In genomic region chr6:31158140-31158862, GRCh38 we compare ENCODE assay signal across 8 cellular contexts. TPM values are rescaled to one million over a fixed set of nuclear protein-coding genes. Genes with fewer than 3 reads are reported as not detected.
DNase-seq lines count a peak whose midpoint lies in the region; ATAC-seq and TF ChIP-seq lines count a peak whose summit lies in the region.

Gene TCF19 (plus strand): TSS chr6:31158589. CDS start chr6:31159470, 881 bp downstream.

- H3K36me3 ChIP-seq in parathyroid adenoma (ENCODE audit: control insufficient read depth, insufficient read depth, low read length) (no peaks in the 10 kb centered on the region), transverse colon (no peaks in the 10 kb centered on the region)

- in situ Hi-C loops in GM13976 (cut with MboI; ENCODE audit: low sequenced_read_pairs, unreplicated experiment) (no loop called here), transverse colon (cut with MboI; ENCODE audit: low pct_ligation_motif_present in 1 of 4, low pct_unique_long_range_greater_than_20kb in 1 of 4, low sequenced_read_pairs in 3 of 4) (no loop called here)

- H3K9ac ChIP-seq in parathyroid adenoma: peak within 1 kb of the TSS; percentile 63

- H3K4me1 ChIP-seq in parathyroid adenoma (peaks cover 3% of the 10 kb centered on the region), transverse colon (peaks cover 11 to 20% (median 19%) of the 10 kb centered on the region in 4 donors)

- peak within 1 kb of the TSS; percentile 81 for H3K4me2 ChIP-seq in parathyroid adenoma (ENCODE audit: low read length)

- peak within 1 kb of the TSS; percentile 94 for H2AFZ ChIP-seq in parathyroid adenoma

- 0% methylated on average over 54 of the region's 65 CpGs; no CpG with 5 or more reads in 1 of the 2 donors for WGBS in transverse colon (ENCODE audit: low coverage in 1 of 2), 2 donors

- H3K4me1 Mint-ChIP-seq in activated naive CD8-positive, alpha-beta T cell treated with anti-CD3 and anti-CD28 coated beads, Interleukin-2, amount 50 U/mL, for 24 hours: peaks cover 43% of the 10 kb centered on the region

- peak; percentile 14 for TF ChIP-seq POLR2A in transverse colon (IDR thresholded peaks at IDR 0.05)

- peaks cover 48% of the 10 kb centered on the region for H3K36me3 Mint-ChIP-seq in activated naive CD8-positive, alpha-beta T cell treated with anti-CD3 and anti-CD28 coated beads, Interleukin-2, amount 50 U/mL, for 24 hours (ENCODE audit: low read depth)

- peak within 1 kb of the TSS; percentile 73 for H3K4me3 ChIP-seq in parathyroid adenoma (ENCODE audit: low read depth, low read length)
- peak within 1 kb of the TSS; percentile 56 to 71 (median 63) for H3K4me3 ChIP-seq in transverse colon

- H3K79me2 ChIP-seq in parathyroid adenoma: no peaks in the 10 kb centered on the region

- H3K27ac ChIP-seq in parathyroid adenoma (peak within 1 kb of the TSS; percentile 37), transverse colon (peak within 1 kb of the TSS; percentile 80 to 90 (median 86))

- no peak for TF ChIP-seq EP300 in transverse colon (IDR thresholded peaks at IDR 0.05; ENCODE audit: low read depth)

- peak within 1 kb of the TSS; percentile 97 for H3K4me3 Mint-ChIP-seq in activated naive CD8-positive, alpha-beta T cell treated with anti-CD3 and anti-CD28 coated beads, Interleukin-2, amount 50 U/mL, for 24 hours

- H3K27me3 ChIP-seq in parathyroid adenoma (ENCODE audit: control insufficient read depth, insufficient read depth, low read length) (no peaks in the 10 kb centered on the region), transverse colon (no peaks in the 10 kb centered on the region)

- DNase-seq in GM13976 (ENCODE audit: low spot score) (peak; percentile 100), NCI-H1436 treated with DMSO at 0.1 percent for 48 hours (lab: John Stamatoyannopoulos, UW) (peak; percentile 93), T follicular helper cell (ENCODE audit: low read depth) (peak; percentile 99), Right ventricle myocardium inferior (ENCODE audit: missing footprints) (peak; percentile 100), transverse colon (peak; percentile 99)
- peak; percentile 99 for DNase-seq in activated naive CD8-positive, alpha-beta T cell treated with anti-CD3 and anti-CD28 coated beads, Interleukin-2, amount 50 U/mL, for 24 hours

- peak within 1 kb of the TSS; percentile 97 for H3K27ac Mint-ChIP-seq in activated naive CD8-positive, alpha-beta T cell treated with anti-CD3 and anti-CD28 coated beads, Interleukin-2, amount 50 U/mL, for 24 hours

- H3K9me3 Mint-ChIP-seq in activated naive CD8-positive, alpha-beta T cell treated with anti-CD3 and anti-CD28 coated beads, Interleukin-2, amount 50 U/mL, for 24 hours: no peaks in the 10 kb centered on the region

- peak; percentile 84 for ATAC-seq in HG02852 (IDR thresholded peaks at IDR 0.05; ENCODE audit: unreplicated experiment)
- peak; percentile 84 for ATAC-seq in activated naive CD8-positive, alpha-beta T cell treated with anti-CD3 and anti-CD28 coated beads, Interleukin-2, amount 50 U/mL, for 24 hours
- ATAC-seq in Right ventricle myocardium inferior: peak; percentile 99

- intact Hi-C loops in Right ventricle myocardium inferior (cut with DNase I) (loop anchor here (5.0 kb wide), 1 partner anchor 34 kb away; no protein-coding TSS in a partner anchor), transverse colon (cut with DNase I; ENCODE audit: low total_unique reads) (no loop called here)

- no peaks in the 10 kb centered on the region for H3K9me3 ChIP-seq in parathyroid adenoma (ENCODE audit: control insufficient read depth, low read length)
- no peaks in the 10 kb centered on the region for H3K9me3 ChIP-seq in transverse colon

- no peak for TF ChIP-seq CTCF in GM13976 (IDR thresholded peaks at IDR 0.05; ENCODE audit: borderline replicate concordance, control extremely low read depth, extremely low read depth, insufficient read depth, missing control alignments)
- TF ChIP-seq CTCF in parathyroid adenoma (IDR thresholded peaks at IDR 0.05): no peak
- TF ChIP-seq CTCF in transverse colon (IDR thresholded peaks at IDR 0.05): no peak

- peaks cover 3% of the 10 kb centered on the region for H3K27me3 Mint-ChIP-seq in activated naive CD8-positive, alpha-beta T cell treated with anti-CD3 and anti-CD28 coated beads, Interleukin-2, amount 50 U/mL, for 24 hours

RNA-seq across cellular contexts. Expression of gene TCF19, which starts in this region (rescaled TPM):
- total RNA-seq in Right ventricle myocardium inferior: 5.2 TPM
- 1 to 10 TPM; 1.6 to 5.2 (median 3.1) TPM for total RNA-seq in transverse colon

Comparison
In these comparisons a context has a peak if more than half of its experiments do, and no peak if none do; other contexts are left out.
1. Peak in every context shown above with its lines: DNase-seq, ATAC-seq, H3K4me3 ChIP-seq and H3K27ac ChIP-seq.